ENCODE assay signal across 11 cellular contexts in genomic region chr5:139653616-139654015, GRCh38. TPM values are rescaled to one million over a fixed set of nuclear protein-coding genes. Genes with fewer than 3 reads are reported as not detected.
DNase-seq lines count a peak whose midpoint lies in the region; ATAC-seq, FAIRE-seq and TF ChIP-seq lines count a peak whose summit lies in the region.
"Had no signal": no experiment of that assay in that cellular context is flagged by ENCODE, and none has a peak within 500 bp of the region (broad histone marks: within the 10 kb centered on the region; RNA-seq: fewer than 3 reads in every experiment).

No MANE protein-coding gene starts in this region.

- H2BK5ac ChIP-seq in neuronal stem cell (ENCODE audit: low read length), result no peak overlapping the region

- ATAC-seq in GM18870 (IDR thresholded peaks at IDR 0.05; ENCODE audit: unreplicated experiment), result no peak

- H2BK12ac ChIP-seq in neuronal stem cell (ENCODE audit: low read length), result peak overlapping the region; percentile 77

- H3K27me3 ChIP-seq in AG04450 (ENCODE audit: control insufficient read depth, insufficient read depth, low read length), result no peaks in the 10 kb centered on the region
- peaks cover 6% of the 10 kb centered on the region for H3K27me3 ChIP-seq in Loucy (ENCODE audit: insufficient read depth, low read length, poor library complexity, severe bottlenecking)
- H3K27me3 ChIP-seq in endodermal cell (ENCODE audit: control insufficient read depth, insufficient read depth, low read length, poor library complexity, severe bottlenecking), result no peaks in the 10 kb centered on the region
- no peaks in the 10 kb centered on the region for H3K27me3 ChIP-seq in neuronal stem cell (ENCODE audit: control insufficient read depth in 3 of 3, insufficient read depth in 3 of 3, low read depth in 1 of 3, low read length in 3 of 3)

- no peak overlapping the region for H2AFZ ChIP-seq in Loucy (ENCODE audit: low read length)
- H2AFZ ChIP-seq in neuronal stem cell (ENCODE audit: low read length), result no peak overlapping the region

- H3K4me2 ChIP-seq in Loucy (ENCODE audit: low read depth, low read length, poor library complexity, severe bottlenecking), result peak overlapping the region; percentile 98
- H3K4me2 ChIP-seq in neuronal stem cell (ENCODE audit: insufficient read depth, low read length, poor library complexity, severe bottlenecking), result no peak overlapping the region

- no peak overlapping the region for H3K23ac ChIP-seq in neuronal stem cell (ENCODE audit: low read depth, low read length, poor library complexity)

- peak overlapping the region; percentile 64 for H3K9ac ChIP-seq in Loucy (ENCODE audit: low read depth, low read length, poor library complexity, severe bottlenecking)
- no peak overlapping the region for H3K9ac ChIP-seq in endodermal cell (ENCODE audit: extremely low read depth, low read length, poor library complexity, severe bottlenecking)
- H3K9ac ChIP-seq in neuronal stem cell (ENCODE audit: low read depth, low read length, poor library complexity), result no peak overlapping the region

- H3K36me3 ChIP-seq in Loucy (ENCODE audit: insufficient read depth, low read length) (peaks cover 10% of the 10 kb centered on the region; the same call in 1 of the 2 replicates), endodermal cell (ENCODE audit: control insufficient read depth, insufficient read depth, low read length) (no peaks in the 10 kb centered on the region), neuronal stem cell (replicated peaks in 1 of 2; ENCODE audit: control insufficient read depth in 2 of 2, insufficient read depth in 2 of 2, low read length in 2 of 2) (peaks cover 0 to 6% of the 10 kb centered on the region in 2 donors)

- H3K27ac ChIP-seq in AG04450 (ENCODE audit: low read depth, low read length) (peak overlapping the region; percentile 96), endodermal cell (ENCODE audit: low read depth, low read length) (no peak overlapping the region), neuronal stem cell (replicated peaks; ENCODE audit: low read length) (no peak overlapping the region)

- no peak overlapping the region for H3K14ac ChIP-seq in neuronal stem cell (ENCODE audit: low read length)

- H2BK15ac ChIP-seq in neuronal stem cell (ENCODE audit: low read length), result no peak overlapping the region

- H3K4me1 Mint-ChIP-seq in endodermal cell, result peaks cover 54% of the 10 kb centered on the region

- peaks cover 92% of the 10 kb centered on the region for H4K20me1 ChIP-seq in Loucy (ENCODE audit: insufficient read depth, low read length, poor library complexity, severe bottlenecking)

- no peak overlapping the region for H4K91ac ChIP-seq in neuronal stem cell (ENCODE audit: low read depth, low read length, poor library complexity)

- peak overlapping the region; percentile 17 for H3K27ac Mint-ChIP-seq in endodermal cell

- H2AK5ac ChIP-seq in neuronal stem cell (ENCODE audit: low read depth, low read length), result peak overlapping the region; percentile 51

- no peak for FAIRE-seq in HTR-8/SVneo (lab: Jason Lieb, UNC)

- H3K27me3 Mint-ChIP-seq in endodermal cell (ENCODE audit: insufficient read depth), result no peaks in the 10 kb centered on the region

- no peak overlapping the region for H3K4me3 ChIP-seq in AG04450 (ENCODE audit: low read depth, low read length)
- peak overlapping the region; percentile 97 for H3K4me3 ChIP-seq in Loucy (ENCODE audit: low read length, poor library complexity, severe bottlenecking)
- no peak overlapping the region for H3K4me3 ChIP-seq in endodermal cell (ENCODE audit: low read length)
- no peak overlapping the region for H3K4me3 ChIP-seq in neuronal stem cell (ENCODE audit: low read length in 2 of 2)

- no peaks in the 10 kb centered on the region for H3K9me3 Mint-ChIP-seq in endodermal cell

- no peak for TF ChIP-seq CTCF in AG04450 (IDR thresholded peaks at IDR 0.05; ENCODE audit: low read depth, low read length)
- TF ChIP-seq CTCF in Loucy (conservative IDR thresholded peaks at IDR 0.05; ENCODE audit: low read length), result no peak
- no peak for TF ChIP-seq CTCF in endodermal cell (conservative IDR thresholded peaks at IDR 0.05)

- no peak overlapping the region for H2BK120ac ChIP-seq in neuronal stem cell (ENCODE audit: low read depth, low read length)

- no peaks in the 10 kb centered on the region for H3K9me2 ChIP-seq in Loucy (replicated peaks; ENCODE audit: low read depth, low read length)

- no peak for DNase-seq in AG04450 (ENCODE audit: low read depth, low spot score)
- peak; percentile 70 for DNase-seq in endodermal cell
- no peak for DNase-seq in neuronal stem cell (ENCODE audit: low spot score)
- no peak for DNase-seq in KG1 (lab: John Stamatoyannopoulos, UW)
- no peak for DNase-seq in activated CD4-positive, alpha-beta T cell treated with anti-CD3 and anti-CD28 coated beads for 48 hours
- DNase-seq in HTR-8/SVneo (ENCODE audit: insufficient read length, low spot score), result no peak
- DNase-seq: central memory CD4-positive, alpha-beta T cell; kidney glomerular epithelial cell; NCI-H510A had no signal

- H3K79me1 ChIP-seq in neuronal stem cell (ENCODE audit: low read depth, low read length), result peaks cover 21% of the 10 kb centered on the region

- H3K4me1 ChIP-seq in Loucy (ENCODE audit: insufficient read depth, low read length, poor library complexity, severe bottlenecking) (peaks cover 60% of the 10 kb centered on the region), endodermal cell (ENCODE audit: control insufficient read depth, insufficient read depth, low read length) (peaks cover 32% of the 10 kb centered on the region), neuronal stem cell (ENCODE audit: control insufficient read depth in 2 of 2, insufficient read depth in 1 of 2, low read depth in 1 of 2, low read length in 2 of 2) (peaks cover 48 to 61% of the 10 kb centered on the region in 2 donors)

- peak overlapping the region; percentile 18 for H3K4me3 Mint-ChIP-seq in endodermal cell

- 0 out of 2 replicates have a peak, but pooled peaks cover 2% of the 10 kb centered on the region for H3F3A ChIP-seq in Loucy (ENCODE audit: low read depth)

- no peak overlapping the region for H4K8ac ChIP-seq in neuronal stem cell (ENCODE audit: low read depth, low read length)

- H3K9me3 ChIP-seq in AG04450 (ENCODE audit: control insufficient read depth, insufficient read depth, low read length) (no peaks in the 10 kb centered on the region; the same call in 1 of the 2 replicates), Loucy (ENCODE audit: insufficient read depth, low read depth, low read length) (no peaks in the 10 kb centered on the region), endodermal cell (ENCODE audit: control insufficient read depth, low read length) (no peaks in the 10 kb centered on the region), neuronal stem cell (replicated peaks in 1 of 2; ENCODE audit: control insufficient read depth in 2 of 2, insufficient read depth in 1 of 2, low read depth in 1 of 2, low read length in 2 of 2) (no peaks in the 10 kb centered on the region)

- POLR2A ChIA-PET in AG04450 (lab: Yijun Ruan, JAX), result no interaction called here

- CTCF ChIA-PET in AG04450 (lab: Charles Lee), result interaction anchor here (1.0 kb wide), 1 partner anchor 18 kb away, joined by 4 read pairs; no protein-coding TSS in a partner anchor

- H3K36me3 Mint-ChIP-seq in endodermal cell (ENCODE audit: low read depth), result peaks cover 4% of the 10 kb centered on the region

- H3K79me2 ChIP-seq in Loucy (ENCODE audit: insufficient read depth, low read length), result peaks cover 100% of the 10 kb centered on the region

- H3K18ac ChIP-seq in neuronal stem cell (ENCODE audit: low read length), result no peak overlapping the region

- 62% methylated on average over 5 of the region's 5 CpGs; no CpG with 5 or more reads in 1 of the 2 experiments for WGBS in endodermal cell (ENCODE audit: insufficient coverage in 1 of 2, insufficient read length in 1 of 2), 2 experiments
- WGBS in neuronal stem cell (ENCODE audit: extremely low coverage in 2 of 2, insufficient read length in 2 of 2, insufficient replicate concordance in 1 of 2), 2 donors, result no CpG with 5 or more reads among the region's 5 CpGs

- no peak overlapping the region for H3K4ac ChIP-seq in neuronal stem cell (ENCODE audit: low read length)

RNA-seq across cellular contexts. Expression of gene CXXC5, which starts 5.5 kb away (rescaled TPM):
- polyA plus RNA-seq in AG04450 (2011; rRNA removed), result 21.3 and 21.5 TPM in 2 replicates
- polyA minus RNA-seq in AG04450 (2011; rRNA and poly(A)+ RNA removed), result 10.1 and 13.0 TPM in 2 replicates
- 10 to 100 TPM; 50.5 to 67.9 TPM for total RNA-seq in endodermal cell
- 107 TPM for polyA plus RNA-seq in endodermal cell (2013, experiment 1 of 2)
- polyA plus RNA-seq in endodermal cell (2013, experiment 2 of 2), result 113 TPM
- polyA plus RNA-seq in neuronal stem cell (2013, experiment 1 of 2), result 30.9 TPM
- polyA plus RNA-seq in neuronal stem cell (2013, experiment 2 of 2), result 32.1 TPM
